2 cellular contexts compared by ENCODE assay signal in the genomic region with DNA sequence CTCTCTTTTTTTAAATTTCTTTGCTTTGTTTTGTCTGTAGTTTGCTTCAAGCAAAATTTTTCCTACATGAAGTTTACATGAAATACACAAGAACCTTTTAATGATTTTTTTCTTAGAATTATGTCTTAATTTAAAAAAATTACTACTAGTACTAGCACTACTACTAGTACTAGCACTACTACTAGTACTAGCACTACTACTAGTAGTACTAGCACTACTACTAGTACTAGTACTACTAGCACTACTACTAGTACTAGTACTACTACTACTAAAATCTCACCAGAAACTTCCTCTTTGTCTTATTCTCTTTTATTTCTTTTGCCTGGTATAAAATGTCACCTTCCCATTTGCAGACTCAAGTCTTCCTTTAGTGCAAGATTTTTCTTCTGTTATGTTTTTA.
TF ChIP-seq lines count a peak whose summit lies in the region.

No MANE protein-coding gene starts in this region.

TF ChIP-seq in GM23338, 12 proteins besides CTCF, POLR2A, EP300 and RAD21 (continued from another document and continues in another):
- TF ChIP-seq, protein P1, sequence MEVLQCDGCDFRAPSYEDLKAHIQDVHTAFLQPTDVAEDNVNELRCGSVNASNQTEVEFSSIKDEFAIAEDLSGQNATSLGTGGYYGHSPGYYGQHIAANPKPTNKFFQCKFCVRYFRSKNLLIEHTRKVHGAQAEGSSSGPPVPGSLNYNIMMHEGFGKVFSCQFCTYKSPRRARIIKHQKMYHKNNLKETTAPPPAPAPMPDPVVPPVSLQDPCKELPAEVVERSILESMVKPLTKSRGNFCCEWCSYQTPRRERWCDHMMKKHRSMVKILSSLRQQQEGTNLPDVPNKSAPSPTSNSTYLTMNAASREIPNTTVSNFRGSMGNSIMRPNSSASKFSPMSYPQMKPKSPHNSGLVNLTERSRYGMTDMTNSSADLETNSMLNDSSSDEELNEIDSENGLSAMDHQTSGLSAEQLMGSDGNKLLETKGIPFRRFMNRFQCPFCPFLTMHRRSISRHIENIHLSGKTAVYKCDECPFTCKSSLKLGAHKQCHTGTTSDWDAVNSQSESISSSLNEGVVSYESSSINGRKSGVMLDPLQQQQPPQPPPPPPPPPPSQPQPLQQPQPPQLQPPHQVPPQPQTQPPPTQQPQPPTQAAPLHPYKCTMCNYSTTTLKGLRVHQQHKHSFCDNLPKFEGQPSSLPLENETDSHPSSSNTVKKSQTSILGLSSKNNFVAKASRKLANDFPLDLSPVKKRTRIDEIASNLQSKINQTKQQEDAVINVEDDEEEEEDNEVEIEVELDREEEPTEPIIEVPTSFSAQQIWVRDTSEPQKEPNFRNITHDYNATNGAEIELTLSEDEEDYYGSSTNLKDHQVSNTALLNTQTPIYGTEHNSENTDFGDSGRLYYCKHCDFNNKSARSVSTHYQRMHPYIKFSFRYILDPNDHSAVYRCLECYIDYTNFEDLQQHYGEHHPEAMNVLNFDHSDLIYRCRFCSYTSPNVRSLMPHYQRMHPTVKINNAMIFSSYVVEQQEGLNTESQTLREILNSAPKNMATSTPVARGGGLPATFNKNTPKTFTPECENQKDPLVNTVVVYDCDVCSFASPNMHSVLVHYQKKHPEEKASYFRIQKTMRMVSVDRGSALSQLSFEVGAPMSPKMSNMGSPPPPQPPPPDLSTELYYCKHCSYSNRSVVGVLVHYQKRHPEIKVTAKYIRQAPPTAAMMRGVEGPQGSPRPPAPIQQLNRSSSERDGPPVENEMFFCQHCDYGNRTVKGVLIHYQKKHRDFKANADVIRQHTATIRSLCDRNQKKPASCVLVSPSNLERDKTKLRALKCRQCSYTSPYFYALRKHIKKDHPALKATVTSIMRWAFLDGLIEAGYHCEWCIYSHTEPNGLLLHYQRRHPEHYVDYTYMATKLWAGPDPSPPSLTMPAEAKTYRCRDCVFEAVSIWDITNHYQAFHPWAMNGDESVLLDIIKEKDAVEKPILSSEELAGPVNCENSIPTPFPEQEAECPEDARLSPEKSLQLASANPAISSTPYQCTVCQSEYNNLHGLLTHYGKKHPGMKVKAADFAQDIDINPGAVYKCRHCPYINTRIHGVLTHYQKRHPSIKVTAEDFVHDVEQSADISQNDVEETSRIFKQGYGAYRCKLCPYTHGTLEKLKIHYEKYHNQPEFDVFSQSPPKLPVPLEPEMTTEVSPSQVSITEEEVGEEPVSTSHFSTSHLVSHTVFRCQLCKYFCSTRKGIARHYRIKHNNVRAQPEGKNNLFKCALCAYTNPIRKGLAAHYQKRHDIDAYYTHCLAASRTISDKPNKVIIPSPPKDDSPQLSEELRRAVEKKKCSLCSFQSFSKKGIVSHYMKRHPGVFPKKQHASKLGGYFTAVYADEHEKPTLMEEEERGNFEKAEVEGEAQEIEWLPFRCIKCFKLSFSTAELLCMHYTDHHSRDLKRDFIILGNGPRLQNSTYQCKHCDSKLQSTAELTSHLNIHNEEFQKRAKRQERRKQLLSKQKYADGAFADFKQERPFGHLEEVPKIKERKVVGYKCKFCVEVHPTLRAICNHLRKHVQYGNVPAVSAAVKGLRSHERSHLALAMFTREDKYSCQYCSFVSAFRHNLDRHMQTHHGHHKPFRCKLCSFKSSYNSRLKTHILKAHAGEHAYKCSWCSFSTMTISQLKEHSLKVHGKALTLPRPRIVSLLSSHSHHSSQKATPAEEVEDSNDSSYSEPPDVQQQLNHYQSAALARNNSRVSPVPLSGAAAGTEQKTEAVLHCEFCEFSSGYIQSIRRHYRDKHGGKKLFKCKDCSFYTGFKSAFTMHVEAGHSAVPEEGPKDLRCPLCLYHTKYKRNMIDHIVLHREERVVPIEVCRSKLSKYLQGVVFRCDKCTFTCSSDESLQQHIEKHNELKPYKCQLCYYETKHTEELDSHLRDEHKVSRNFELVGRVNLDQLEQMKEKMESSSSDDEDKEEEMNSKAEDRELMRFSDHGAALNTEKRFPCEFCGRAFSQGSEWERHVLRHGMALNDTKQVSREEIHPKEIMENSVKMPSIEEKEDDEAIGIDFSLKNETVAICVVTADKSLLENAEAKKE (CRISPR knock-in tag; IDR thresholded peaks at IDR 0.05), result no peak
- no peak for TF ChIP-seq EZH2 (IDR thresholded peaks at IDR 0.05; ENCODE audit: low read depth, unreplicated experiment)
- TF ChIP-seq ZNF331 (CRISPR knock-in tag; IDR thresholded peaks at IDR 0.05; ENCODE audit: low read depth), result peak; percentile 21; the same call in 1 of the 2 replicates
- TF ChIP-seq POLR2AphosphoS5 (IDR thresholded peaks at IDR 0.05; ENCODE audit: low read depth), result no peak
- no peak for TF ChIP-seq JUNB (IDR thresholded peaks at IDR 0.05; ENCODE audit: unreplicated experiment)
- no peak for TF ChIP-seq NANOG (IDR thresholded peaks at IDR 0.05; ENCODE audit: borderline replicate concordance)
- TF ChIP-seq, protein P2, sequence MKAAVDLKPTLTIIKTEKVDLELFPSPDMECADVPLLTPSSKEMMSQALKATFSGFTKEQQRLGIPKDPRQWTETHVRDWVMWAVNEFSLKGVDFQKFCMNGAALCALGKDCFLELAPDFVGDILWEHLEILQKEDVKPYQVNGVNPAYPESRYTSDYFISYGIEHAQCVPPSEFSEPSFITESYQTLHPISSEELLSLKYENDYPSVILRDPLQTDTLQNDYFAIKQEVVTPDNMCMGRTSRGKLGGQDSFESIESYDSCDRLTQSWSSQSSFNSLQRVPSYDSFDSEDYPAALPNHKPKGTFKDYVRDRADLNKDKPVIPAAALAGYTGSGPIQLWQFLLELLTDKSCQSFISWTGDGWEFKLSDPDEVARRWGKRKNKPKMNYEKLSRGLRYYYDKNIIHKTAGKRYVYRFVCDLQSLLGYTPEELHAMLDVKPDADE (IDR thresholded peaks at IDR 0.05), result no peak
- TF ChIP-seq, protein P3, sequence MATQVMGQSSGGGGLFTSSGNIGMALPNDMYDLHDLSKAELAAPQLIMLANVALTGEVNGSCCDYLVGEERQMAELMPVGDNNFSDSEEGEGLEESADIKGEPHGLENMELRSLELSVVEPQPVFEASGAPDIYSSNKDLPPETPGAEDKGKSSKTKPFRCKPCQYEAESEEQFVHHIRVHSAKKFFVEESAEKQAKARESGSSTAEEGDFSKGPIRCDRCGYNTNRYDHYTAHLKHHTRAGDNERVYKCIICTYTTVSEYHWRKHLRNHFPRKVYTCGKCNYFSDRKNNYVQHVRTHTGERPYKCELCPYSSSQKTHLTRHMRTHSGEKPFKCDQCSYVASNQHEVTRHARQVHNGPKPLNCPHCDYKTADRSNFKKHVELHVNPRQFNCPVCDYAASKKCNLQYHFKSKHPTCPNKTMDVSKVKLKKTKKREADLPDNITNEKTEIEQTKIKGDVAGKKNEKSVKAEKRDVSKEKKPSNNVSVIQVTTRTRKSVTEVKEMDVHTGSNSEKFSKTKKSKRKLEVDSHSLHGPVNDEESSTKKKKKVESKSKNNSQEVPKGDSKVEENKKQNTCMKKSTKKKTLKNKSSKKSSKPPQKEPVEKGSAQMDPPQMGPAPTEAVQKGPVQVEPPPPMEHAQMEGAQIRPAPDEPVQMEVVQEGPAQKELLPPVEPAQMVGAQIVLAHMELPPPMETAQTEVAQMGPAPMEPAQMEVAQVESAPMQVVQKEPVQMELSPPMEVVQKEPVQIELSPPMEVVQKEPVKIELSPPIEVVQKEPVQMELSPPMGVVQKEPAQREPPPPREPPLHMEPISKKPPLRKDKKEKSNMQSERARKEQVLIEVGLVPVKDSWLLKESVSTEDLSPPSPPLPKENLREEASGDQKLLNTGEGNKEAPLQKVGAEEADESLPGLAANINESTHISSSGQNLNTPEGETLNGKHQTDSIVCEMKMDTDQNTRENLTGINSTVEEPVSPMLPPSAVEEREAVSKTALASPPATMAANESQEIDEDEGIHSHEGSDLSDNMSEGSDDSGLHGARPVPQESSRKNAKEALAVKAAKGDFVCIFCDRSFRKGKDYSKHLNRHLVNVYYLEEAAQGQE (IDR thresholded peaks at IDR 0.05; ENCODE audit: unreplicated experiment), result no peak
- peak; percentile 96 for TF ChIP-seq ZNF114 (CRISPR knock-in tag; IDR thresholded peaks at IDR 0.05)

TF ChIP-seq in WTC11, 78 proteins besides CTCF, POLR2A, EP300 and RAD21:
- TF ChIP-seq, protein P4, sequence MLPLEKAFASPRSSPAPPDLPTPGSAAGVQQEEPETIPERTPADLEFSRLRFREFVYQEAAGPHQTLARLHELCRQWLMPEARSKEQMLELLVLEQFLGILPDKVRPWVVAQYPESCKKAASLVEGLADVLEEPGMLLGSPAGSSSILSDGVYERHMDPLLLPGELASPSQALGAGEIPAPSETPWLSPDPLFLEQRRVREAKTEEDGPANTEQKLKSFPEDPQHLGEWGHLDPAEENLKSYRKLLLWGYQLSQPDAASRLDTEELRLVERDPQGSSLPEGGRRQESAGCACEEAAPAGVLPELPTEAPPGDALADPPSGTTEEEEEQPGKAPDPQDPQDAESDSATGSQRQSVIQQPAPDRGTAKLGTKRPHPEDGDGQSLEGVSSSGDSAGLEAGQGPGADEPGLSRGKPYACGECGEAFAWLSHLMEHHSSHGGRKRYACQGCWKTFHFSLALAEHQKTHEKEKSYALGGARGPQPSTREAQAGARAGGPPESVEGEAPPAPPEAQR (CRISPR knock-in tag; IDR thresholded peaks at IDR 0.05), result 0 out of 2 replicates have a peak, but pooled peaks have one; percentile 58
- TF ChIP-seq TP53 (CRISPR knock-in tag; IDR thresholded peaks at IDR 0.05) (no peak), ZNF396 (CRISPR knock-in tag; IDR thresholded peaks at IDR 0.05; ENCODE audit: borderline replicate concordance) (peak; percentile 71; the same call in 1 of the 2 replicates), KAT7 (CRISPR knock-in tag; IDR thresholded peaks at IDR 0.05; ENCODE audit: borderline replicate concordance) (no peak)
